1 cellular context compared by ENCODE assay signal in the genomic region with DNA sequence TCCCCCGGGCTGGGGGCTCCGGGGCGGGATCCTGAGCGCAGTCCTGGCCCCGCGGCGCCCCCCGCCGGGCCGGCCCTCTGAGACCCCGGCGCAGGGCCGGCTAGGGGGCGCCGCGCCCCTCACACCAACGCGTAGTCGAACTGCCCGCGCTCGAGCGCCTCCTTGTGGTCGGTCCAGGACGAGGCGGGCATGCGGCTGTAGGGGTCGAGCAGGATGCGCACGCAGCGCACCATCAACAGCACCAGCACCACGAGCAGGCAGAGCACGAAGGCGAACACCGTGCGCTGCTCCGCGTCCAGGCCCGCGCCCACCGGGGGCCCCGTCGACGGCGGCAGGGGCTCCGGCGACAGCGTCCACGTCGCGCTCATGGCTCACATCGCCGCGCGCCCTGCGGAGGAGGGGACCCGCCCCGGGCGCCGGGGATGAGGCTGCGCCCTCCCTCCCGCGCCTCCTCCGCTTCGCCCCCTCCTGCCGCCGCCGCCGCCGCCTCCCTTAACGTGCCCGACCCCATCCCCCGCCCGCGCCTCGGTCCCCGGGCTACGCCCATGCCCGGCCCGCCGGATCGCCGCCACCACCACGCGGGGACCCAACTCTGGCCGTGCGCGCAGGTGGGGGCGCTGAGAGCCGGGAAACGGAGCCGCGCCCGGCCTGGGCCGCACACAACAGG.
TF ChIP-seq lines count a peak whose summit lies in the region.

No MANE protein-coding gene starts in this region.

TF ChIP-seq in IMR-90, 13 proteins besides CTCF, POLR2A, EP300 and RAD21:
- TF ChIP-seq SMC3 (IDR thresholded peaks at IDR 0.05; ENCODE audit: low read depth, low read length) (peak; percentile 57), RCOR1 (IDR thresholded peaks at IDR 0.05; ENCODE audit: insufficient replicate concordance, low read length) (no peak), MXI1 (IDR thresholded peaks at IDR 0.05; ENCODE audit: borderline replicate concordance, low read depth, low read length) (peak; percentile 76; the same call in 1 of the 2 replicates), NFE2L2 (IDR thresholded peaks at IDR 0.05; ENCODE audit: low read depth, low read length) (no peak), CHD1 (IDR thresholded peaks at IDR 0.05; ENCODE audit: low read depth, low read length) (no peak), CEBPB (IDR thresholded peaks at IDR 0.05; ENCODE audit: low read depth, low read length) (no peak), MAFK (IDR thresholded peaks at IDR 0.05; ENCODE audit: low read depth, low read length) (no peak), MAZ (IDR thresholded peaks at IDR 0.05; ENCODE audit: borderline replicate concordance, low read depth, low read length) (peak; percentile 53; the same call in 1 of the 2 replicates)
TF ChIP-seq in IMR-90: peak in this region for 3.
